Comparison of ENCODE assay signal across 16 cellular contexts in genomic region chr11:17721242-17721999, GRCh38. TPM values are rescaled to one million over a fixed set of nuclear protein-coding genes. Genes with fewer than 3 reads are reported as not detected.
DNase-seq lines count a peak whose midpoint lies in the region; FAIRE-seq and TF ChIP-seq lines count a peak whose summit lies in the region.
"Had no signal": no experiment of that assay in that cellular context is flagged by ENCODE, and none has a peak within 500 bp of the region (broad histone marks: within the 10 kb centered on the region; RNA-seq: fewer than 3 reads in every experiment).

No MANE protein-coding gene starts in this region.

- H3K4me1 Mint-ChIP-seq in activated CD4-positive, alpha-beta memory T cell treated with anti-CD3 and anti-CD28 coated beads for 36 hours (ENCODE audit: low read depth) = no peaks in the 10 kb centered on the region
- H3K4me1 Mint-ChIP-seq: CD8-positive, alpha-beta memory T cell had no signal

- intact Hi-C loops in posterior vena cava (cut with DNase I) = loop anchor here in 1 of 2 donors (5.0 kb wide), 1 partner anchor 504 kb away; no protein-coding TSS in a partner anchor
- intact Hi-C loops in activated CD4-positive, alpha-beta memory T cell treated with anti-CD3 and anti-CD28 coated beads for 36 hours (cut with micrococcal nuclease) = no loop called here

- H3K4ac ChIP-seq in H1 (replicated peaks; ENCODE audit: insufficient read length, low read depth, low read length) = no peak overlapping the region

- H3K9ac ChIP-seq in HUES48 (ENCODE audit: low read depth, low read length) (no peak overlapping the region), H1 (replicated peaks in 1 of 4; ENCODE audit: extremely low read depth in 1 of 4, low read depth in 3 of 4, low read length in 3 of 4) (no peak overlapping the region)

- no peak overlapping the region for H2BK15ac ChIP-seq in H1 (ENCODE audit: low read length)

- no peaks in the 10 kb centered on the region for H3K9me3 Mint-ChIP-seq in activated CD4-positive, alpha-beta memory T cell treated with anti-CD3 and anti-CD28 coated beads for 36 hours
- H3K9me3 Mint-ChIP-seq: activated T-helper 2 cell treated with anti-CD3 and anti-CD28 coated beads, Interferon-gamma antibody, Interleukin-2, Interleukin-4, amounts not matched to agents 10 μg/mL and 5 μg/mL and 100 μg/mL, durations not matched to agents 14 hours and 24 hours and 36 hours; CD8-positive, alpha-beta memory T cell had no signal

- TF ChIP-seq CTCF in H1 (IDR thresholded peaks at IDR 0.05; ENCODE audit: control extremely low read depth in 1 of 3, insufficient read depth in 1 of 3, low read depth in 1 of 3, low read length in 3 of 3) = no peak

- no peak overlapping the region for H2AK5ac ChIP-seq in H1 (ENCODE audit: low read depth, low read length)

- H4K91ac ChIP-seq in H1 (replicated peaks; ENCODE audit: insufficient read length, low read length) = no peak overlapping the region

- H3K79me1 ChIP-seq in H1 (ENCODE audit: low read depth, low read length) = no peaks in the 10 kb centered on the region

- H2BK5ac ChIP-seq in H1 (ENCODE audit: low read depth, low read length) = no peak overlapping the region

- TF ChIP-seq POLR2A in H1 (IDR thresholded peaks at IDR 0.05; ENCODE audit: control extremely low read depth in 1 of 2, low read depth in 2 of 2, low read length in 2 of 2) = no peak

- H3K4me2 ChIP-seq in H1 (ENCODE audit: insufficient read depth in 1 of 2, low read depth in 2 of 2, low read length in 2 of 2) = peak overlapping the region; percentile 81 to 98

- peaks cover 32% of the 10 kb centered on the region for H3K27me3 Mint-ChIP-seq in activated CD4-positive, alpha-beta memory T cell treated with anti-CD3 and anti-CD28 coated beads for 36 hours

- TF ChIP-seq EP300 in H1 (IDR thresholded peaks at IDR 0.05; ENCODE audit: borderline replicate concordance in 1 of 2, low read depth in 2 of 2, low read length in 2 of 2) = no peak

- no peak overlapping the region for H2AFZ ChIP-seq in H1 (ENCODE audit: low read length)

- H2BK120ac ChIP-seq in H1 (replicated peaks; ENCODE audit: low read depth, low read length) = no peak overlapping the region

- POLR2A ChIA-PET in H1 (lab: Charles Lee; ENCODE audit: partially characterized antibody) = interaction anchor here (0.9 to 1.1 kb wide), 2 partner anchors 9 to 10 kb away, joined by 3 read pairs; no protein-coding TSS in a partner anchor
- POLR2A ChIA-PET in activated CD4-positive, alpha-beta memory T cell treated with anti-CD3 and anti-CD28 coated beads for 36 hours (lab: Charles Lee) = no interaction called here

- no peak overlapping the region for H3K23ac ChIP-seq in H1 (ENCODE audit: insufficient read length)

- H3K4me1 ChIP-seq in HUES48 (ENCODE audit: control insufficient read depth, insufficient read depth, low read length) = peaks cover 3% of the 10 kb centered on the region
- peaks cover 0 to 31% (median 14%) of the 10 kb centered on the region in 4 experiments; a peak in 6 of 7 replicates for H3K4me1 ChIP-seq in H1 (replicated peaks in 1 of 4; ENCODE audit: control insufficient read depth in 3 of 4, insufficient read depth in 4 of 4, low read length in 3 of 4)

- WGBS in H1 (ENCODE audit: extremely low coverage in 1 of 2, insufficient coverage in 1 of 2, insufficient read length in 1 of 2, insufficient replicate concordance in 2 of 2, low coverage in 1 of 2, low lambda C conversion rate in 2 of 2, missing lambda C conversion rate in 1 of 2), 2 experiments = 24% methylated on average over 36 of the region's 56 CpGs; no CpG with 5 or more reads in 1 of the 2 experiments

- no peaks in the 10 kb centered on the region for H3K79me2 ChIP-seq in H1 (ENCODE audit: control insufficient read depth in 1 of 2, insufficient read depth in 2 of 2, low read length in 2 of 2)

- H4K8ac ChIP-seq in H1 (ENCODE audit: extremely low read depth, insufficient read depth, low read length) = no peak overlapping the region

- H2BK12ac ChIP-seq in H1 (ENCODE audit: low read depth, low read length) = no peak overlapping the region

- H3K14ac ChIP-seq in H1 (ENCODE audit: insufficient read length) = no peak overlapping the region

- H3K56ac ChIP-seq in H1 (replicated peaks; ENCODE audit: insufficient read length, low read depth, low read length) = no peak overlapping the region

- no peaks in the 10 kb centered on the region for H3K9me3 ChIP-seq in HUES48 (ENCODE audit: control insufficient read depth, insufficient read depth, low read length)
- H3K9me3 ChIP-seq in H1 (ENCODE audit: insufficient read depth in 2 of 2, low read depth in 1 of 2, low read length in 1 of 2) = peaks cover 0 to 5% of the 10 kb centered on the region in 2 experiments; a peak in 1 of 4 replicates
- H3K9me3 ChIP-seq: stomach had no signal

- H3K27ac ChIP-seq in HUES48 (ENCODE audit: low read depth, low read length) = no peak overlapping the region
- H3K27ac ChIP-seq in H1 (ENCODE audit: low read depth, low read length) = no peak overlapping the region
- H3K27ac ChIP-seq: stomach had no signal

- no peak overlapping the region for H4K5ac ChIP-seq in H1 (ENCODE audit: insufficient read length, low read depth, low read length)

- H3K23me2 ChIP-seq in H1 (ENCODE audit: low read depth, low read length) = peaks cover 9% of the 10 kb centered on the region

- H3K36me3 Mint-ChIP-seq in activated CD4-positive, alpha-beta memory T cell treated with anti-CD3 and anti-CD28 coated beads for 36 hours = no peaks in the 10 kb centered on the region
- H3K36me3 Mint-ChIP-seq: CD8-positive, alpha-beta memory T cell had no signal

- CTCF ChIA-PET in H1 (lab: Charles Lee; ENCODE audit: partially characterized antibody) = interaction anchor here (0.6 to 15.7 kb wide), 55 partner anchors 9 to 451 kb away, joined by 3 to 290 read pairs (median 4); partner anchors contain the start of genes KCNC1, MRGPRX4 and OTOG
- CTCF ChIA-PET in activated CD4-positive, alpha-beta memory T cell treated with anti-CD3 and anti-CD28 coated beads for 36 hours (lab: Charles Lee) = interaction anchor here (1.3 to 1.6 kb wide), 2 partner anchors 10 to 121 kb away, joined by 3 to 4 read pairs; no protein-coding TSS in a partner anchor

- FAIRE-seq in H1 (lab: Jason Lieb, UNC) = no peak
- FAIRE-seq: islet of Langerhans had no signal

- H2BK20ac ChIP-seq in H1 (ENCODE audit: low read length) = no peak overlapping the region

- DNase-seq in DMS53 treated with DMSO at 0.1 percent for 48 hours (lab: John Stamatoyannopoulos, UW; ENCODE audit: unreplicated experiment) (peak; percentile 17), H1 (ENCODE audit: low read depth in 1 of 2, low spot score in 2 of 2) (no peak), posterior vena cava (ENCODE audit: low spot score) (peak; percentile 72), NCI-H446 treated with DMSO at 0.1 percent for 48 hours (lab: John Stamatoyannopoulos, UW) (no peak), NCI-H1694 treated with DMSO at 0.1 percent for 48 hours (lab: John Stamatoyannopoulos, UW) (no peak)
- DNase-seq in activated CD4-positive, alpha-beta memory T cell treated with anti-CD3 and anti-CD28 coated beads for 36 hours = no peak
- DNase-seq: effector CD8-positive, alpha-beta T cell; midbrain; NCI-H1048; NCI-H524 treated with DMSO at 0.1 percent for 48 hours; stomach had no signal

- H3K27me3 ChIP-seq in HUES48 (ENCODE audit: control insufficient read depth, insufficient read depth, low read length) = peaks cover 96% of the 10 kb centered on the region
- H3K27me3 ChIP-seq in H1 (replicated peaks in 1 of 4; ENCODE audit: control insufficient read depth in 3 of 4, extremely low read depth in 1 of 4, insufficient read depth in 3 of 4, low read length in 3 of 4) = peaks cover 56 to 79% (median 67%) of the 10 kb centered on the region in 4 experiments

- peak overlapping the region; percentile 36 for H3K4me3 ChIP-seq in HUES48 (ENCODE audit: low read depth, low read length)
- H3K4me3 ChIP-seq in H1 (ENCODE audit: extremely low read depth in 1 of 4, insufficient read depth in 2 of 4, low read depth in 3 of 4, low read length in 4 of 4) = peak overlapping the region; percentile 23 to 56 (median 30); a peak in 5 of 8 replicates
- H3K4me3 ChIP-seq: stomach had no signal

- no peak overlapping the region for H3K27ac Mint-ChIP-seq in activated CD4-positive, alpha-beta memory T cell treated with anti-CD3 and anti-CD28 coated beads for 36 hours
- H3K27ac Mint-ChIP-seq: activated T-helper 2 cell treated with anti-CD3 and anti-CD28 coated beads, Interferon-gamma antibody, Interleukin-2, Interleukin-4, amounts not matched to agents 10 μg/mL and 5 μg/mL and 100 μg/mL, durations not matched to agents 14 hours and 24 hours and 36 hours; CD8-positive, alpha-beta memory T cell had no signal

- peaks cover 7 to 10% of the 10 kb centered on the region in 2 experiments for H4K20me1 ChIP-seq in H1 (replicated peaks in 1 of 2; ENCODE audit: control insufficient read depth in 1 of 2, insufficient read depth in 2 of 2, low read length in 2 of 2)

- H3K36me3 ChIP-seq in HUES48 (ENCODE audit: control insufficient read depth, insufficient read depth, low read length) (no peaks in the 10 kb centered on the region), H1 (ENCODE audit: control insufficient read depth in 2 of 4, insufficient read depth in 4 of 4, low read length in 3 of 4) (no peaks in the 10 kb centered on the region; a peak in 1 of 8 replicates)
- H3K36me3 ChIP-seq: stomach had no signal

- no peak overlapping the region for H3K4me3 Mint-ChIP-seq in activated CD4-positive, alpha-beta memory T cell treated with anti-CD3 and anti-CD28 coated beads for 36 hours
- H3K4me3 Mint-ChIP-seq: CD8-positive, alpha-beta memory T cell had no signal

- H3K18ac ChIP-seq in H1 (ENCODE audit: extremely low read depth, low read length) = no peak overlapping the region

- no peak for TF ChIP-seq RAD21 in H1 (IDR thresholded peaks at IDR 0.05 in 1 of 2, conservative IDR thresholded peaks at IDR 0.05 in 1 of 2; ENCODE audit: low read depth in 2 of 2, low read length in 2 of 2)

RNA-seq across cellular contexts. Expression of gene MYOD1, which starts 2.0 kb away (rescaled TPM):
- not detected in 2 replicates for total RNA-seq in H1 (2021; fragmentation: NEBNext Ultra II Directional; extraction: Animal tissue kit (Norgen Biotek cat#: 25700))
- polyA plus RNA-seq in H1 (2011; rRNA removed) = 0.06 TPM in 1 of 2 replicates, not detected in the other
- polyA plus RNA-seq in H1 (2011; cell fraction: cytosol; rRNA removed) = not detected
- not detected for polyA plus RNA-seq in H1 (2011; cell fraction: nucleus; rRNA removed)
- not detected in 4 replicates for polyA plus RNA-seq in H1 (2012, experiment 1 of 2)
- not detected for polyA plus RNA-seq in H1 (2012, experiment 2 of 2)
- not detected for polyA plus RNA-seq in H1 (2013, experiment 1 of 2)
- not detected for polyA plus RNA-seq in H1 (2013, experiment 2 of 2)
- not detected in 2 replicates for polyA minus RNA-seq in H1 (2011; rRNA and poly(A)+ RNA removed)
- polyA minus RNA-seq in H1 (2011; cell fraction: cytosol; rRNA and poly(A)+ RNA removed) = not detected
- polyA minus RNA-seq in H1 (2011; cell fraction: nucleus; rRNA and poly(A)+ RNA removed) = not detected
- total RNA-seq in posterior vena cava = not detected
- total RNA-seq in activated CD4-positive, alpha-beta memory T cell treated with anti-CD3 and anti-CD28 coated beads for 36 hours = not detected
- total RNA-seq: activated T-helper 2 cell treated with anti-CD3 and anti-CD28 coated beads, Interferon-gamma antibody, Interleukin-2, Interleukin-4, amounts not matched to agents 10 μg/mL and 5 μg/mL and 100 μg/mL, durations not matched to agents 14 hours and 24 hours and 36 hours; CD8-positive, alpha-beta memory T cell; HT-29; stomach had no signal
- polyA plus RNA-seq: CD8-positive, alpha-beta memory T cell; stomach had no signal

RNA-seq across cellular contexts. Expression of gene KCNC1, which starts 13.2 kb away (rescaled TPM):
- 0.19 and 0.26 TPM in 2 replicates for total RNA-seq in H1 (2021; fragmentation: NEBNext Ultra II Directional; extraction: Animal tissue kit (Norgen Biotek cat#: 25700))
- 0.08 and 0.11 TPM in 2 replicates for polyA plus RNA-seq in H1 (2011; rRNA removed)
- 0.13 TPM for polyA plus RNA-seq in H1 (2011; cell fraction: cytosol; rRNA removed)
- polyA plus RNA-seq in H1 (2011; cell fraction: nucleus; rRNA removed) = 0.17 TPM
- polyA plus RNA-seq in H1 (2012, experiment 1 of 2) = 0.16 to 0.52 TPM (median 0.34 TPM) in 4 replicates
- 0.22 TPM for polyA plus RNA-seq in H1 (2012, experiment 2 of 2)
- 0.04 TPM for polyA plus RNA-seq in H1 (2013, experiment 1 of 2)
- polyA plus RNA-seq in H1 (2013, experiment 2 of 2) = 0.04 TPM
- polyA minus RNA-seq in H1 (2011; rRNA and poly(A)+ RNA removed) = 0.09 and 0.49 TPM in 2 replicates
- polyA minus RNA-seq in H1 (2011; cell fraction: cytosol; rRNA and poly(A)+ RNA removed) = not detected
- 0.20 TPM for polyA minus RNA-seq in H1 (2011; cell fraction: nucleus; rRNA and poly(A)+ RNA removed)
- not detected for total RNA-seq in posterior vena cava
- total RNA-seq in activated CD4-positive, alpha-beta memory T cell treated with anti-CD3 and anti-CD28 coated beads for 36 hours = not detected
- total RNA-seq: activated T-helper 2 cell treated with anti-CD3 and anti-CD28 coated beads, Interferon-gamma antibody, Interleukin-2, Interleukin-4, amounts not matched to agents 10 μg/mL and 5 μg/mL and 100 μg/mL, durations not matched to agents 14 hours and 24 hours and 36 hours; CD8-positive, alpha-beta memory T cell; HT-29 had no signal
- polyA plus RNA-seq: CD8-positive, alpha-beta memory T cell had no signal

Comparison
In these comparisons a context has a peak if more than half of its experiments do, and no peak if none do; other contexts are left out.
1. DNase-seq: peak in DMS53 treated with DMSO at 0.1 percent for 48 hours (single experiment) and posterior vena cava (single experiment); none in H1 (0 of 2), NCI-H446 treated with DMSO at 0.1 percent for 48 hours (single experiment), NCI-H1694 treated with DMSO at 0.1 percent for 48 hours (single experiment) and activated CD4-positive, alpha-beta memory T cell treated with anti-CD3 and anti-CD28 coated beads for 36 hours (single experiment).